In the genomic region with DNA sequence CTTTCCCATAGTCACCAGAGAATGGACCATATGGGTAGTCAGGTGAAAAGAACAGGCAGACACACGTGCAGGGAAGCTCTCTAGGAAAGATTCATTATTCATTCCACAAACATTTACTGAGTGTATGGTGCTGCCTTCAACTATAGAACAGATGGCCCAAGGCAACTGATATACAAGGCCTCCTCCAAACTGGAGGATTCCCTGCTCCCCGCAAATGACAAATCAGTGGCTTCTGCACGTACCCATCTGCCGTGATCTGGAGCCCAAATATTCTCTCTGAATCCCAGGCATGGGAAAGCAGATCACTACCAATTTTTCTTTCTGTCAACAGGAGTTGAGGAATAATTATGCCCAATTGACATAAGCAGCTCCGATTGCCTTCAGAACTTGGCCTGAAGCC, we compare ENCODE assay signal across 20 cellular contexts.
"Had no signal": no experiment of that assay in that cellular context is flagged by ENCODE, and none has a peak within 500 bp of the region (broad histone marks: within the 10 kb centered on the region; RNA-seq: fewer than 3 reads in every experiment).

No MANE protein-coding gene starts in this region.

- H3K4me3 ChIP-seq: adrenal gland, body of pancreas, gastroesophageal sphincter, left lung, psoas muscle, right lobe of liver, spleen, tibial nerve had no signal

- H3K27me3 Mint-ChIP-seq: activated CD4-positive, alpha-beta T cell treated with anti-CD3 and anti-CD28 coated beads for 36 hours; dendritic cell treated with granulocyte-macrophage colony-stimulating factor and Interleukin-4, amounts not matched to agents 40 ng/mL and 50 ng/mL, for 4 days had no signal

- H3K4me1 Mint-ChIP-seq: activated CD4-positive, alpha-beta T cell treated with anti-CD3 and anti-CD28 coated beads for 36 hours; central memory CD8-positive, alpha-beta T cell; nephron; stimulated activated memory B cell treated with anti-CD40 and anti-IgM and Interleukin-4, amounts not matched to agents 10 μg/mL and 1 μg/mL and 100 μg/mL, for 72 hours had no signal

- H3K4me3 Mint-ChIP-seq: activated CD4-positive, alpha-beta T cell treated with anti-CD3 and anti-CD28 coated beads for 36 hours; central memory CD8-positive, alpha-beta T cell; dendritic cell treated with granulocyte-macrophage colony-stimulating factor and Interleukin-4, amounts not matched to agents 40 ng/mL and 50 ng/mL, for 4 days; nephron; stimulated activated memory B cell treated with anti-CD40 and anti-IgM and Interleukin-4, amounts not matched to agents 10 μg/mL and 1 μg/mL and 100 μg/mL, for 72 hours had no signal

- ATAC-seq: activated CD4-positive, alpha-beta T cell treated with anti-CD3 and anti-CD28 coated beads for 36 hours; body of pancreas; gastroesophageal sphincter; left lung; psoas muscle; right lobe of liver; stimulated activated memory B cell treated with anti-CD40 and anti-IgM and Interleukin-4, amounts not matched to agents 10 μg/mL and 1 μg/mL and 100 μg/mL, for 72 hours had no signal

- H3K27ac ChIP-seq: adrenal gland, body of pancreas, gastroesophageal sphincter, left lung, psoas muscle, right lobe of liver, spleen, tibial nerve, WERI-Rb-1 had no signal

- DNase-seq: activated CD4-positive, alpha-beta T cell treated with anti-CD3 and anti-CD28 coated beads for 36 hours; activated CD8-positive, alpha-beta memory T cell treated with anti-CD3 and anti-CD28 coated beads for 24 hours; activated naive CD4-positive, alpha-beta T cell treated with anti-CD3 and anti-CD28 coated beads, Interleukin-2, amount 50 U/mL, for 16 hours; activated T-cell treated with anti-CD3 and anti-CD28 coated beads for 4 hours; adrenal gland; body of pancreas; left lung; occipital lobe; psoas muscle; right lobe of liver; spleen; stimulated activated CD4-positive, alpha-beta T cell treated with anti-CD3 and anti-CD28 coated beads, Interleukin-1b, Interleukin-23, amount 100 ng/mL, for 48 hours; WERI-Rb-1 had no signal

- H3K27me3 ChIP-seq: adrenal gland, body of pancreas, gastroesophageal sphincter, left lung, right lobe of liver, spleen, tibial nerve had no signal

- H3K27ac Mint-ChIP-seq: activated CD4-positive, alpha-beta T cell treated with anti-CD3 and anti-CD28 coated beads for 36 hours; activated T-helper 2 cell treated with anti-CD3 and anti-CD28 coated beads, Interferon-gamma antibody, Interleukin-2, Interleukin-4, amounts not matched to agents 10 μg/mL and 5 μg/mL and 100 μg/mL, durations not matched to agents 14 hours and 24 hours and 36 hours; dendritic cell treated with granulocyte-macrophage colony-stimulating factor and Interleukin-4, amounts not matched to agents 40 ng/mL and 50 ng/mL, for 4 days; nephron; stimulated activated memory B cell treated with anti-CD40 and anti-IgM and Interleukin-4, amounts not matched to agents 10 μg/mL and 1 μg/mL and 100 μg/mL, for 72 hours had no signal

- H3K9me3 Mint-ChIP-seq: activated T-helper 2 cell treated with anti-CD3 and anti-CD28 coated beads, Interferon-gamma antibody, Interleukin-2, Interleukin-4, amounts not matched to agents 10 μg/mL and 5 μg/mL and 100 μg/mL, durations not matched to agents 14 hours and 24 hours and 36 hours; central memory CD8-positive, alpha-beta T cell; stimulated activated memory B cell treated with anti-CD40 and anti-IgM and Interleukin-4, amounts not matched to agents 10 μg/mL and 1 μg/mL and 100 μg/mL, for 72 hours had no signal

- H3K36me3 ChIP-seq: adrenal gland, gastroesophageal sphincter, left lung, right lobe of liver, spleen, tibial nerve, WERI-Rb-1 had no signal
